In the genomic region with DNA sequence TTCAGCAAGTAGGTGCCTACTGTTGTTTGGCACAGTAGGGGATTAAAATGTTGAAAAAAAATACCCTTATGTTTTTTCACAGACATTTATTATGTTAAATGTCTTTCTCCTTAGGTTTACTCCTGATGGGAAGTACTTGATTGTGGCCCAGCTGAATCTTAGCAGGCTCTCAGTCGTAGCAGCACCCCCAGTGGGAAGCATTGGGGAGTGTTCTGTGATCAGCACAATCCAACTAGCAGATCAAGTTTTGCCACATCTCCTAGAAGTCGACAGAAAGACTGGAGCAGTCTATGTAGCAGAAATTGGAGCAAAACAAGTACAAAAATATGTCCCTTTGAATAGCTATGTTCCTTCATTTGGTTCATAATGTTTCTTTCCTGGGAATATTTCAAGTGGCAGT, we compare ENCODE assay signal across 2 cellular contexts.
TF ChIP-seq lines count a peak whose summit lies in the region.

No MANE protein-coding gene starts in this region.

TF ChIP-seq in HEK293T, 16 proteins besides CTCF, POLR2A, EP300 and RAD21:
- TF ChIP-seq L3MBTL2 (conservative IDR thresholded peaks at IDR 0.05) = no peak
- TF ChIP-seq CTBP1 (IDR thresholded peaks at IDR 0.05; ENCODE audit: borderline replicate concordance) = no peak
- TF ChIP-seq FOXA1 (IDR thresholded peaks at IDR 0.05) = no peak
- TF ChIP-seq ARNT (IDR thresholded peaks at IDR 0.05) = no peak
- no peak for TF ChIP-seq ZNF384 (IDR thresholded peaks at IDR 0.05)
- no peak for TF ChIP-seq FOXM1 (IDR thresholded peaks at IDR 0.05; ENCODE audit: borderline replicate concordance)
- no peak for TF ChIP-seq NFRKB (IDR thresholded peaks at IDR 0.05)
- no peak for TF ChIP-seq ELF4 (IDR thresholded peaks at IDR 0.05)
- TF ChIP-seq TARDBP (IDR thresholded peaks at IDR 0.05) = no peak
- TF ChIP-seq HDGF (IDR thresholded peaks at IDR 0.05; ENCODE audit: borderline replicate concordance) = no peak
- TF ChIP-seq BHLHE40 (IDR thresholded peaks at IDR 0.05; ENCODE audit: borderline replicate concordance) = no peak
- no peak for TF ChIP-seq SP1 (IDR thresholded peaks at IDR 0.05)
- TF ChIP-seq SUZ12 (IDR thresholded peaks at IDR 0.05) = no peak
- TF ChIP-seq FOXK2 (IDR thresholded peaks at IDR 0.05) = no peak
- TF ChIP-seq, protein P1, sequence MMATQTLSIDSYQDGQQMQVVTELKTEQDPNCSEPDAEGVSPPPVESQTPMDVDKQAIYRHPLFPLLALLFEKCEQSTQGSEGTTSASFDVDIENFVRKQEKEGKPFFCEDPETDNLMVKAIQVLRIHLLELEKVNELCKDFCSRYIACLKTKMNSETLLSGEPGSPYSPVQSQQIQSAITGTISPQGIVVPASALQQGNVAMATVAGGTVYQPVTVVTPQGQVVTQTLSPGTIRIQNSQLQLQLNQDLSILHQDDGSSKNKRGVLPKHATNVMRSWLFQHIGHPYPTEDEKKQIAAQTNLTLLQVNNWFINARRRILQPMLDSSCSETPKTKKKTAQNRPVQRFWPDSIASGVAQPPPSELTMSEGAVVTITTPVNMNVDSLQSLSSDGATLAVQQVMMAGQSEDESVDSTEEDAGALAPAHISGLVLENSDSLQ (IDR thresholded peaks at IDR 0.05) = no peak
- no peak for TF ChIP-seq LEF1 (IDR thresholded peaks at IDR 0.05; ENCODE audit: borderline replicate concordance)

TF ChIP-seq in GM12878, 131 proteins besides CTCF, POLR2A, EP300 and RAD21:
- TF ChIP-seq FOXK2 (IDR thresholded peaks at IDR 0.05) (no peak), SIX5 (IDR thresholded peaks at IDR 0.05; ENCODE audit: low read depth, low read length, severe bottlenecking) (no peak), ZSCAN29 (IDR thresholded peaks at IDR 0.05) (no peak), EED (IDR thresholded peaks at IDR 0.05; ENCODE audit: low read depth) (no peak), POLR2AphosphoS2 (IDR thresholded peaks at IDR 0.05; ENCODE audit: low read depth, low read length) (no peak), TCF3 (IDR thresholded peaks at IDR 0.05; ENCODE audit: borderline replicate concordance, insufficient read depth, low read depth, low read length) (no peak), ATF7 (IDR thresholded peaks at IDR 0.05; ENCODE audit: low read depth) (no peak), HDGF (IDR thresholded peaks at IDR 0.05) (no peak)
- TF ChIP-seq, protein P2, sequence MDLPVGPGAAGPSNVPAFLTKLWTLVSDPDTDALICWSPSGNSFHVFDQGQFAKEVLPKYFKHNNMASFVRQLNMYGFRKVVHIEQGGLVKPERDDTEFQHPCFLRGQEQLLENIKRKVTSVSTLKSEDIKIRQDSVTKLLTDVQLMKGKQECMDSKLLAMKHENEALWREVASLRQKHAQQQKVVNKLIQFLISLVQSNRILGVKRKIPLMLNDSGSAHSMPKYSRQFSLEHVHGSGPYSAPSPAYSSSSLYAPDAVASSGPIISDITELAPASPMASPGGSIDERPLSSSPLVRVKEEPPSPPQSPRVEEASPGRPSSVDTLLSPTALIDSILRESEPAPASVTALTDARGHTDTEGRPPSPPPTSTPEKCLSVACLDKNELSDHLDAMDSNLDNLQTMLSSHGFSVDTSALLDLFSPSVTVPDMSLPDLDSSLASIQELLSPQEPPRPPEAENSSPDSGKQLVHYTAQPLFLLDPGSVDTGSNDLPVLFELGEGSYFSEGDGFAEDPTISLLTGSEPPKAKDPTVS (IDR thresholded peaks at IDR 0.05; ENCODE audit: low read depth, low read length) = no peak
